ENCODE assay signal across 10 cellular contexts in the genomic region with DNA sequence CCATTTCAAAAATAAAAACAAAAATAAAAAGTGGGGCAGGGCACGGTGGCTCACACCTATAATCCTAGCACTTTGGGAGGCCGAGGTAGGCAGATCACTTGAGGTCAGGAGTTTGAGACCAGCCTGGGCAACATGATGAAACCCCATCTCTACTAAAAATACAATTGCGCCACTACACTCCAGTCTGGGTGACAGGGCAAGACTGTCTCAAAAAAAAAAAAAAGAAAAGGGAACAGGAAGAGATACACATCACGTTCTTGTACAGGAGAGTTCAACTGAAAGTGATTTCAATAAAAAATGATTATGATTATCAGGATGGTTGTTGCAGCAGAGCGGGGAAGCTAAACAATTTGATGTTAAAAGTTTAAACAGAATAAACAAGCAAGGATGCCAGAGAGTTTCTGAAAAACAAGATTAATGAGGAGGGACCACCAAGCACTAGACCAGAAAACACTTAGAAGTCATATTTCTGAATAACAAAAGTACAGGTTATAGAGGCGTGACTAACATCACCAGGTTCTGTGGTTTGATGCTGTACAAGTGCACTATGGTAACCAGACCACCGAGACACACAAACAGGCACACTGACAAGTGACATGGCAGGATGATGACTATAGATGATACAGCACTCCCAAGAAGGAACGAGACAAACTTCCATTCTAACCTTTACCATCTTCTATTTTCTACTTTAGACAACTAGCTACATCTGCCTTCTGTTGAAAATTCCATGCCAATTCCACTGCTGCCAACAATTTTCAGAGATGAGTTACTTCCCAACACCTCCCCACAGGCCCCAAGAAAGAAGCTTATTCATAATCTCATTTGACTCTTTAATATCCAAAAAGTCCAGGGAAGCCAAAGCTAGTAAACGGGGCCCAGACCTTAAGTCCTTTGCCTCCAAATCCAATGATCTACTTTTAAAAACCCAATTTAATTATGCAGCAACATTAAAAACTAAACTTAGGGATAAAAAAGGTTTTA. TPM values are rescaled to one million over a fixed set of nuclear protein-coding genes. Genes with fewer than 3 reads are reported as not detected.
A peak's percentile ranks its signal among the peaks of the same experiment; 100 is the strongest.
DNase-seq lines count a peak whose midpoint lies in the region; ATAC-seq and TF ChIP-seq lines count a peak whose summit lies in the region.
"Had no signal": no experiment of that assay in that cellular context is flagged by ENCODE, and none has a peak within 500 bp of the region (broad histone marks: within the 10 kb centered on the region; RNA-seq: fewer than 3 reads in every experiment).

No MANE protein-coding gene starts in this region.

- H3K4me1 ChIP-seq in fibroblast of lung (ENCODE audit: control insufficient read depth, extremely low read depth, insufficient read depth, low read length), result peaks cover 8% of the 10 kb centered on the region

- H3K27ac ChIP-seq in fibroblast of lung (ENCODE audit: insufficient read depth, low read length), result peak overlapping the region; percentile 13

- no peak overlapping the region for H3K4me3 ChIP-seq in fibroblast of lung (replicated peaks in 1 of 4; ENCODE audit: control extremely low read depth in 1 of 4, insufficient read depth in 1 of 4, low read depth in 3 of 4, low read length in 4 of 4)

- intact Hi-C loops in left cardiac atrium (cut with DNase I), result no loop called here
- intact Hi-C loops in Right ventricle myocardium inferior (cut with DNase I), result no loop called here
- intact Hi-C loops in left colon (cut with DNase I, micrococcal nuclease), result no loop called here

- H3K36me3 ChIP-seq in fibroblast of lung (ENCODE audit: control insufficient read depth, insufficient read depth, low read length), result peaks cover 10% of the 10 kb centered on the region

- H3K27me3 ChIP-seq in fibroblast of lung (ENCODE audit: control insufficient read depth, insufficient read depth, low read length), result no peaks in the 10 kb centered on the region

- H3K36me3 Mint-ChIP-seq in T-cell, result peaks cover 48% of the 10 kb centered on the region

- H3K4me1 Mint-ChIP-seq in T-cell, result peaks cover 41 to 46% (median 44%) of the 10 kb centered on the region in 3 donors

- peak overlapping the region; percentile 78 to 79 for H3K27ac Mint-ChIP-seq in T-cell

- ATAC-seq in left cardiac atrium (peak; percentile 40 to 55), Right ventricle myocardium inferior (no peak), T-cell (replicated peaks in 1 of 4) (peak; percentile 78 to 90 (median 87)), left colon (no peak)
- ATAC-seq: HCT116 had no signal

- peaks cover 18% of the 10 kb centered on the region for H3K79me2 ChIP-seq in fibroblast of lung (ENCODE audit: control insufficient read depth, insufficient read depth, low read length)

- no peaks in the 10 kb centered on the region for H3K9me3 Mint-ChIP-seq in T-cell

- H3K9me3 ChIP-seq in fibroblast of lung (ENCODE audit: control insufficient read depth, insufficient read depth, low read depth, low read length), result no peaks in the 10 kb centered on the region
- H3K9me3 ChIP-seq: Caco-2 had no signal

- no peaks in the 10 kb centered on the region for H3K27me3 Mint-ChIP-seq in T-cell

- H2AFZ ChIP-seq in fibroblast of lung (ENCODE audit: low read length), result no peak overlapping the region

- TF ChIP-seq CTCF in fibroblast of lung (conservative IDR thresholded peaks at IDR 0.05 in 1 of 2, IDR thresholded peaks at IDR 0.05 in 1 of 2; ENCODE audit: low read depth in 1 of 2, low read length in 2 of 2), result no peak

- no peaks in the 10 kb centered on the region for H4K20me1 ChIP-seq in fibroblast of lung (ENCODE audit: control insufficient read depth, extremely low read depth, insufficient read depth, low read length)

- peak overlapping the region in 1 of 3 donors; percentile 9 for H3K4me3 Mint-ChIP-seq in T-cell

- CTCF ChIA-PET in T-cell (lab: Charles Lee) (interaction anchor here (0.6 to 1.5 kb wide), 6 partner anchors 12 to 1197 kb away, joined by 3 to 5 read pairs (median 4); no protein-coding TSS in a partner anchor), HEK293T (lab: Yijun Ruan, JAX) (no interaction called here)

- no peak for DNase-seq in left cardiac atrium
- DNase-seq in Right ventricle myocardium inferior (ENCODE audit: missing footprints), result no peak
- peak in 15 of 34 experiments; percentile 8 to 42 (median 16) for DNase-seq in T-cell
- DNase-seq in fibroblast of lung (ENCODE audit: low read depth in 2 of 2), result peak in 1 of 2 donors; percentile 32
- DNase-seq in superior temporal gyrus (ENCODE audit: extremely low spot score), result peak; percentile 45
- DNase-seq in HEK293T (ENCODE audit: extremely low spot score), result no peak
- DNase-seq in left colon, result no peak
- DNase-seq in globus pallidus (ENCODE audit: low spot score), result no peak
- DNase-seq: Caco-2 had no signal

- H3K4me2 ChIP-seq in fibroblast of lung (ENCODE audit: extremely low read depth, insufficient read depth, low read length), result no peak overlapping the region

- no peak overlapping the region for H3K9ac ChIP-seq in fibroblast of lung (ENCODE audit: insufficient read depth, low read length)

- POLR2A ChIA-PET in T-cell (lab: Charles Lee) (interaction anchor here in 1 of 2 donors (0.5 to 1.0 kb wide), 4 partner anchors 10 to 1630 kb away, joined by 3 to 6 read pairs (median 4); no protein-coding TSS in a partner anchor), HEK293T (lab: Yijun Ruan, JAX) (interaction anchor here (2.3 kb wide), 1 partner anchor 13 kb away, joined by 5 read pairs; no protein-coding TSS in a partner anchor)

TF ChIP-seq in HEK293T, 16 proteins besides CTCF, POLR2A, EP300 and RAD21:
- no peak for TF ChIP-seq CTBP1 (IDR thresholded peaks at IDR 0.05; ENCODE audit: borderline replicate concordance)
- no peak for TF ChIP-seq FOXK2 (IDR thresholded peaks at IDR 0.05)
- no peak for TF ChIP-seq ZNF384 (IDR thresholded peaks at IDR 0.05)
- TF ChIP-seq NFRKB (IDR thresholded peaks at IDR 0.05), result no peak
- TF ChIP-seq HDGF (IDR thresholded peaks at IDR 0.05; ENCODE audit: borderline replicate concordance), result no peak
- no peak for TF ChIP-seq ELF4 (IDR thresholded peaks at IDR 0.05)
- no peak for TF ChIP-seq FOXA1 (IDR thresholded peaks at IDR 0.05)
- TF ChIP-seq FOXM1 (IDR thresholded peaks at IDR 0.05; ENCODE audit: borderline replicate concordance), result no peak
- TF ChIP-seq, protein P1, sequence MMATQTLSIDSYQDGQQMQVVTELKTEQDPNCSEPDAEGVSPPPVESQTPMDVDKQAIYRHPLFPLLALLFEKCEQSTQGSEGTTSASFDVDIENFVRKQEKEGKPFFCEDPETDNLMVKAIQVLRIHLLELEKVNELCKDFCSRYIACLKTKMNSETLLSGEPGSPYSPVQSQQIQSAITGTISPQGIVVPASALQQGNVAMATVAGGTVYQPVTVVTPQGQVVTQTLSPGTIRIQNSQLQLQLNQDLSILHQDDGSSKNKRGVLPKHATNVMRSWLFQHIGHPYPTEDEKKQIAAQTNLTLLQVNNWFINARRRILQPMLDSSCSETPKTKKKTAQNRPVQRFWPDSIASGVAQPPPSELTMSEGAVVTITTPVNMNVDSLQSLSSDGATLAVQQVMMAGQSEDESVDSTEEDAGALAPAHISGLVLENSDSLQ (IDR thresholded peaks at IDR 0.05), result no peak
- TF ChIP-seq SUZ12 (IDR thresholded peaks at IDR 0.05), result no peak
- no peak for TF ChIP-seq ARNT (IDR thresholded peaks at IDR 0.05)
- no peak for TF ChIP-seq TARDBP (IDR thresholded peaks at IDR 0.05)
- no peak for TF ChIP-seq LEF1 (IDR thresholded peaks at IDR 0.05; ENCODE audit: borderline replicate concordance)
- no peak for TF ChIP-seq BHLHE40 (IDR thresholded peaks at IDR 0.05; ENCODE audit: borderline replicate concordance)

RNA-seq across cellular contexts. Expression of a gene that starts 11.8 kb away (rescaled TPM):
- total RNA-seq in left cardiac atrium (10 to 100 TPM; 79.1 to 94.9 TPM), Right ventricle myocardium inferior (86.3 TPM), T-cell (10 to 100 TPM; 60.4 to 75.3 (median 67.4) TPM), fibroblast of lung (78.3 and 79.9 TPM in 2 replicates), left colon (10 to 100 TPM; 61.0 to 63.9 TPM)
- polyA plus RNA-seq in fibroblast of lung, result 32.5 and 34.0 TPM in 2 replicates
- polyA plus RNA-seq in fibroblast of lung (2012), result 55.6 and 57.3 TPM in 2 replicates
- polyA minus RNA-seq in fibroblast of lung (ENCODE audit: low replicate concordance), result 2.6 and 3.1 TPM in 2 replicates

Comparison
In these comparisons a context has a peak if more than half of its experiments do, and no peak if none do; other contexts are left out.
1. ATAC-seq: peak in left cardiac atrium (2 of 2) and T-cell (4 of 4); none in Right ventricle myocardium inferior (single experiment) and left colon (single experiment).